Comparison of ENCODE assay signal across 10 cellular contexts in genomic region chr2:46073540-46074018, GRCh38.
A peak's percentile ranks its signal among the peaks of the same experiment; 100 is the strongest.
DNase-seq lines count a peak whose midpoint lies in the region; ATAC-seq, FAIRE-seq and TF ChIP-seq lines count a peak whose summit lies in the region.
"Had no signal": no experiment of that assay in that cellular context is flagged by ENCODE, and none has a peak within 500 bp of the region (broad histone marks: within the 10 kb centered on the region; RNA-seq: fewer than 3 reads in every experiment).

No MANE protein-coding gene starts in this region.

- H3K23ac ChIP-seq in H1 (ENCODE audit: insufficient read length) (no peak overlapping the region), mesendoderm (ENCODE audit: low read length) (no peak overlapping the region)

- H3K79me2 ChIP-seq in H1 (ENCODE audit: control insufficient read depth in 1 of 2, insufficient read depth in 2 of 2, low read length in 2 of 2) (no peaks in the 10 kb centered on the region), mesendoderm (ENCODE audit: control insufficient read depth, insufficient read depth, low read length) (no peaks in the 10 kb centered on the region)

- H3K27ac ChIP-seq in H1 (ENCODE audit: low read depth, low read length) (no peak overlapping the region), mesendoderm (ENCODE audit: low read depth, low read length) (no peak overlapping the region)

- H2AFZ ChIP-seq in H1 (ENCODE audit: low read length): peak overlapping the region; percentile 31

- H2BK12ac ChIP-seq in H1 (ENCODE audit: low read depth, low read length): no peak overlapping the region

- POLR2A ChIA-PET in H1 (lab: Charles Lee; ENCODE audit: partially characterized antibody): no interaction called here

- no peak overlapping the region for H3K4ac ChIP-seq in H1 (replicated peaks; ENCODE audit: insufficient read length, low read depth, low read length)
- H3K4ac ChIP-seq in mesendoderm (ENCODE audit: low read depth, low read length): no peak overlapping the region

- CTCF ChIA-PET in H1 (lab: Charles Lee; ENCODE audit: partially characterized antibody): interaction anchor here (1.5 kb wide), 1 partner anchor 13 kb away, joined by 5 read pairs; no protein-coding TSS in a partner anchor

- no peak overlapping the region for H4K91ac ChIP-seq in H1 (replicated peaks; ENCODE audit: insufficient read length, low read length)

- H4K20me1 ChIP-seq in H1 (replicated peaks in 1 of 2; ENCODE audit: control insufficient read depth in 1 of 2, insufficient read depth in 2 of 2, low read length in 2 of 2): no peaks in the 10 kb centered on the region

- no peak for TF ChIP-seq POLR2A in H1 (IDR thresholded peaks at IDR 0.05; ENCODE audit: control extremely low read depth in 1 of 2, low read depth in 2 of 2, low read length in 2 of 2)

- H3K9ac ChIP-seq in H1 (replicated peaks in 1 of 4; ENCODE audit: extremely low read depth in 1 of 4, low read depth in 3 of 4, low read length in 3 of 4): no peak overlapping the region; a peak in 1 of 7 replicates
- no peak overlapping the region for H3K9ac ChIP-seq in mesendoderm (ENCODE audit: low read length)

- H3K18ac ChIP-seq in H1 (ENCODE audit: extremely low read depth, low read length): no peak overlapping the region
- no peak overlapping the region for H3K18ac ChIP-seq in mesendoderm (ENCODE audit: low read length)

- H4K5ac ChIP-seq in H1 (ENCODE audit: insufficient read length, low read depth, low read length) (no peak overlapping the region), mesendoderm (ENCODE audit: low read length) (peak overlapping the region; percentile 71)

- H2BK20ac ChIP-seq in H1 (ENCODE audit: low read length): peak overlapping the region; percentile 53; the same call in 1 of the 2 replicates

- H3K36me3 ChIP-seq in MG63 (peaks cover 4% of the 10 kb centered on the region), H1 (ENCODE audit: control insufficient read depth in 2 of 4, insufficient read depth in 4 of 4, low read length in 3 of 4) (no peaks in the 10 kb centered on the region), mesendoderm (ENCODE audit: control insufficient read depth, insufficient read depth, low read length) (no peaks in the 10 kb centered on the region)

- ATAC-seq in GM21526 (IDR thresholded peaks at IDR 0.05; ENCODE audit: low FRiP score, unreplicated experiment): no peak
- ATAC-seq: activated CD8-positive, alpha-beta memory T cell treated with anti-CD3 and anti-CD28 coated beads, Interleukin-2, amount 10 ng/mL, durations not matched to agents 7 days and 5 days had no signal

- no peak overlapping the region for H2AK5ac ChIP-seq in H1 (ENCODE audit: low read depth, low read length)
- no peak overlapping the region for H2AK5ac ChIP-seq in mesendoderm (ENCODE audit: low read length)

- H3K4me3 ChIP-seq in MG63 (no peak overlapping the region; the same call in 1 of the 2 replicates), H1 (ENCODE audit: extremely low read depth in 1 of 4, insufficient read depth in 2 of 4, low read depth in 3 of 4, low read length in 4 of 4) (no peak overlapping the region), mesendoderm (ENCODE audit: low read length) (no peak overlapping the region)

- H4K8ac ChIP-seq in H1 (ENCODE audit: extremely low read depth, insufficient read depth, low read length): no peak overlapping the region; the same call in 1 of the 2 replicates
- H4K8ac ChIP-seq in mesendoderm (ENCODE audit: low read depth, low read length): no peak overlapping the region

- DNase-seq in AG20443 (ENCODE audit: low spot score): peak; percentile 89
- DNase-seq in MG63: peak; percentile 76
- no peak for DNase-seq in H1 (ENCODE audit: low read depth in 1 of 2, low spot score in 2 of 2)
- peak; percentile 42 for DNase-seq in mesendoderm
- DNase-seq in Ammon's horn (ENCODE audit: low spot score): no peak
- no peak for DNase-seq in activated naive CD4-positive, alpha-beta T cell (lab: John Stamatoyannopoulos, UW)
- no peak for DNase-seq in posterior cingulate gyrus
- DNase-seq: activated CD8-positive, alpha-beta memory T cell treated with anti-CD3 and anti-CD28 coated beads, Interleukin-2, amount 10 ng/mL, durations not matched to agents 7 days and 5 days; NCI-H2227 treated with DMSO at 0.1 percent for 48 hours had no signal

- WGBS in H1 (ENCODE audit: extremely low coverage in 1 of 2, insufficient coverage in 1 of 2, insufficient read length in 1 of 2, insufficient replicate concordance in 2 of 2, low coverage in 1 of 2, low lambda C conversion rate in 2 of 2, missing lambda C conversion rate in 1 of 2), 2 experiments: 85% methylated on average over 9 of the region's 9 CpGs; no CpG with 5 or more reads in 1 of the 2 experiments
- no CpG with 5 or more reads among the region's 9 CpGs for WGBS in mesendoderm (ENCODE audit: extremely low coverage, insufficient coverage, low lambda C conversion rate)

- no peak for FAIRE-seq in H1 (lab: Jason Lieb, UNC)

- no peak overlapping the region for H2BK5ac ChIP-seq in H1 (ENCODE audit: low read depth, low read length)
- no peak overlapping the region for H2BK5ac ChIP-seq in mesendoderm (ENCODE audit: low read length)

- H3K9me3 ChIP-seq in MG63 (no peaks in the 10 kb centered on the region), H1 (ENCODE audit: insufficient read depth in 2 of 2, low read depth in 1 of 2, low read length in 1 of 2) (no peaks in the 10 kb centered on the region)

- TF ChIP-seq RAD21 in H1 (IDR thresholded peaks at IDR 0.05 in 1 of 2, conservative IDR thresholded peaks at IDR 0.05 in 1 of 2; ENCODE audit: low read depth in 2 of 2, low read length in 2 of 2): no peak

- intact Hi-C loops in posterior cingulate gyrus (cut with DNase I): no loop called here

- H3K27me3 ChIP-seq in MG63 (no peaks in the 10 kb centered on the region), H1 (replicated peaks in 1 of 4; ENCODE audit: control insufficient read depth in 3 of 4, extremely low read depth in 1 of 4, insufficient read depth in 3 of 4, low read length in 3 of 4) (no peaks in the 10 kb centered on the region; a peak in 1 of 7 replicates), mesendoderm (ENCODE audit: insufficient read depth, low read length, poor library complexity) (no peaks in the 10 kb centered on the region)

- H3K14ac ChIP-seq in H1 (ENCODE audit: insufficient read length): no peak overlapping the region

- no peaks in the 10 kb centered on the region for H3K79me1 ChIP-seq in H1 (ENCODE audit: low read depth, low read length)
- H3K79me1 ChIP-seq in mesendoderm (ENCODE audit: low read length): no peaks in the 10 kb centered on the region

- H3K4me2 ChIP-seq in H1 (ENCODE audit: insufficient read depth in 1 of 2, low read depth in 2 of 2, low read length in 2 of 2) (no peak overlapping the region), mesendoderm (ENCODE audit: low read length) (no peak overlapping the region)

- H3K4me1 ChIP-seq in H1 (replicated peaks in 1 of 4; ENCODE audit: control insufficient read depth in 3 of 4, insufficient read depth in 4 of 4, low read length in 3 of 4) (peaks cover 0 to 3% (median 0%) of the 10 kb centered on the region in 4 experiments; a peak in 2 of 7 replicates), mesendoderm (ENCODE audit: control insufficient read depth, low read depth, low read length) (no peaks in the 10 kb centered on the region)

- H2BK120ac ChIP-seq in H1 (replicated peaks; ENCODE audit: low read depth, low read length): no peak overlapping the region
- H2BK120ac ChIP-seq in mesendoderm (ENCODE audit: low read depth, low read length): no peak overlapping the region

- no peak for TF ChIP-seq CTCF in H1 (IDR thresholded peaks at IDR 0.05; ENCODE audit: control extremely low read depth in 1 of 3, insufficient read depth in 1 of 3, low read depth in 1 of 3, low read length in 3 of 3)

- no peaks in the 10 kb centered on the region for H3K23me2 ChIP-seq in H1 (ENCODE audit: low read depth, low read length)

- TF ChIP-seq EP300 in H1 (IDR thresholded peaks at IDR 0.05; ENCODE audit: borderline replicate concordance in 1 of 2, low read depth in 2 of 2, low read length in 2 of 2): no peak

- H3K56ac ChIP-seq in H1 (replicated peaks; ENCODE audit: insufficient read length, low read depth, low read length): no peak overlapping the region
- peak overlapping the region; percentile 64 for H3K56ac ChIP-seq in mesendoderm (ENCODE audit: low read length)

- H2BK15ac ChIP-seq in H1 (ENCODE audit: low read length) (no peak overlapping the region), mesendoderm (replicated peaks; ENCODE audit: low read depth) (no peak overlapping the region)

TF ChIP-seq in H1, 55 proteins besides CTCF, POLR2A, EP300 and RAD21:
- no peak for TF ChIP-seq JUND (IDR thresholded peaks at IDR 0.05; ENCODE audit: low read length)

Comparison
In these comparisons a context has a peak if more than half of its experiments do, and no peak if none do; other contexts are left out.
1. DNase-seq: peak in AG20443 (single experiment), MG63 (single experiment) and mesendoderm (single experiment); none in H1 (0 of 2), Ammon's horn (single experiment), activated naive CD4-positive, alpha-beta T cell (0 of 4) and posterior cingulate gyrus (0 of 10).